In genomic region chr4:109015413-109015810, GRCh38 we compare ENCODE assay signal across 23 cellular contexts.
"Had no signal": no experiment of that assay in that cellular context is flagged by ENCODE, and none has a peak within 500 bp of the region (broad histone marks: within the 10 kb centered on the region; RNA-seq: fewer than 3 reads in every experiment).

No MANE protein-coding gene starts in this region.

- H3K4me2 ChIP-seq: smooth muscle cell had no signal

- H3K27me3 Mint-ChIP-seq: central memory CD8-positive, alpha-beta T cell had no signal

- ATAC-seq: effector memory CD8-positive, alpha-beta T cell; left colon; left ventricle myocardium superior; lower lobe of right lung; naive thymus-derived CD8-positive, alpha-beta T cell; pancreas; sciatic nerve; stimulated activated naive CD8-positive, alpha-beta T cell treated with anti-CD3 and anti-CD28 coated beads, Interleukin-15, Interleukin-2, amounts not matched to agents 100 U/mL and 50 U/mL, for 24 hours had no signal

- H3K9me3 ChIP-seq: lower lobe of right lung, neutrophil, pancreas, thoracic aorta, vagina had no signal

- H3K4me3 ChIP-seq: coronary artery, lower lobe of right lung, pancreas, smooth muscle cell, thoracic aorta, vagina had no signal

- H3K4me3 Mint-ChIP-seq: central memory CD8-positive, alpha-beta T cell; effector memory CD8-positive, alpha-beta T cell; naive thymus-derived CD8-positive, alpha-beta T cell; stimulated activated effector memory CD8-positive, alpha-beta T cell treated with anti-CD3 and anti-CD28 coated beads, Interleukin-12 subunit alpha, Interleukin-12 subunit beta, amount 100 ng/mL, for 72 hours had no signal

- H3K36me3 ChIP-seq: lower lobe of right lung, neutrophil, pancreas, thoracic aorta, vagina had no signal

- H3K4me1 Mint-ChIP-seq: central memory CD8-positive, alpha-beta T cell; stimulated activated effector memory CD8-positive, alpha-beta T cell treated with anti-CD3 and anti-CD28 coated beads, Interleukin-12 subunit alpha, Interleukin-12 subunit beta, amount 100 ng/mL, for 72 hours had no signal

- H3K27me3 ChIP-seq: neutrophil, pancreas, vagina had no signal

- DNase-seq: dermis blood vessel endothelial cell; effector memory CD8-positive, alpha-beta T cell; erythroblast; kidney; left colon; left ventricle myocardium superior; lower lobe of right lung; naive thymus-derived CD8-positive, alpha-beta T cell; stimulated activated CD4-positive, alpha-beta T cell treated with anti-CD3 and anti-CD28 coated beads, Interleukin-2, amount 100 ng/mL, for 24 hours; stimulated activated CD4-positive, alpha-beta T cell treated with anti-CD3 and anti-CD28 coated beads, Interleukin-4, amount 100 ng/mL, for 24 hours; stimulated activated naive CD8-positive, alpha-beta T cell treated with anti-CD3 and anti-CD28 coated beads, Interleukin-15, Interleukin-2, amounts not matched to agents 100 U/mL and 50 U/mL, for 24 hours; trophoblast cell had no signal

- H3K36me3 Mint-ChIP-seq: naive thymus-derived CD8-positive, alpha-beta T cell; stimulated activated effector memory CD8-positive, alpha-beta T cell treated with anti-CD3 and anti-CD28 coated beads, Interleukin-12 subunit alpha, Interleukin-12 subunit beta, amount 100 ng/mL, for 72 hours had no signal

- H3K27ac Mint-ChIP-seq: effector memory CD8-positive, alpha-beta T cell; stimulated activated effector memory CD8-positive, alpha-beta T cell treated with anti-CD3 and anti-CD28 coated beads, Interleukin-12 subunit alpha, Interleukin-12 subunit beta, amount 100 ng/mL, for 72 hours had no signal

- H3K27ac ChIP-seq: coronary artery, lower lobe of right lung, neutrophil, pancreas, thoracic aorta, vagina had no signal

- H3K9me3 Mint-ChIP-seq: central memory CD8-positive, alpha-beta T cell; effector memory CD8-positive, alpha-beta T cell; stimulated activated effector memory CD8-positive, alpha-beta T cell treated with anti-CD3 and anti-CD28 coated beads, Interleukin-12 subunit alpha, Interleukin-12 subunit beta, amount 100 ng/mL, for 72 hours had no signal

- H3K4me1 ChIP-seq: lower lobe of right lung, pancreas, vagina had no signal

- FAIRE-seq: endometrium, frontal cortex, kidney, pancreas had no signal
